Comparison of ENCODE assay signal across 8 cellular contexts in genomic region chr1:149888999-149889289, GRCh38. TPM values are rescaled to one million over a fixed set of nuclear protein-coding genes. Genes with fewer than 3 reads are reported as not detected.
A peak's percentile ranks its signal among the peaks of the same experiment; 100 is the strongest.
DNase-seq lines count a peak whose midpoint lies in the region; ATAC-seq and TF ChIP-seq lines count a peak whose summit lies in the region.

No MANE protein-coding gene starts in this region.

- H3K4me1 Mint-ChIP-seq in activated CD4-positive, alpha-beta T cell treated with anti-CD3 and anti-CD28 coated beads, Interleukin-2, amount 10 ng/mL, durations not matched to agents 24 days and 14 days = peaks cover 6% of the 10 kb centered on the region
- H3K4me1 Mint-ChIP-seq in chondrocyte (ENCODE audit: low read depth) = peaks cover 3% of the 10 kb centered on the region

- peaks cover 27% of the 10 kb centered on the region for H3K4me1 ChIP-seq in body of pancreas
- H3K4me1 ChIP-seq in lung (ENCODE audit: control insufficient read depth in 2 of 2, insufficient read depth in 2 of 2, low read length in 2 of 2) = peaks cover 0 to 8% of the 10 kb centered on the region in 2 donors

- H3K4me3 Mint-ChIP-seq in activated CD4-positive, alpha-beta T cell treated with anti-CD3 and anti-CD28 coated beads, Interleukin-2, amount 10 ng/mL, durations not matched to agents 24 days and 14 days = no peak overlapping the region
- no peak overlapping the region for H3K4me3 Mint-ChIP-seq in chondrocyte (ENCODE audit: unreplicated experiment)

- no peak for ATAC-seq in left cardiac atrium
- no peak for ATAC-seq in Right ventricle myocardium inferior
- ATAC-seq in body of pancreas = no peak
- ATAC-seq in lung (ENCODE audit: insufficient read depth, low FRiP score) = no peak

- H3K27me3 Mint-ChIP-seq in activated CD4-positive, alpha-beta T cell treated with anti-CD3 and anti-CD28 coated beads, Interleukin-2, amount 10 ng/mL, durations not matched to agents 24 days and 14 days = peaks cover 2% of the 10 kb centered on the region
- no peaks in the 10 kb centered on the region for H3K27me3 Mint-ChIP-seq in chondrocyte (ENCODE audit: low read depth)

- H3K9me3 ChIP-seq in body of pancreas = no peaks in the 10 kb centered on the region
- H3K9me3 ChIP-seq in lung (ENCODE audit: control insufficient read depth in 2 of 2, insufficient read depth in 1 of 2, low read length in 1 of 2) = no peaks in the 10 kb centered on the region

- H3K4me3 ChIP-seq in body of pancreas (peak overlapping the region; percentile 1 to 28), lung (no peak overlapping the region)

- H3K27ac ChIP-seq in body of pancreas = peak overlapping the region; percentile 98 to 100 (median 100)
- H3K27ac ChIP-seq in lung (ENCODE audit: low read depth in 1 of 2, low read length in 1 of 2) = peak overlapping the region; percentile 94 to 98

- no peaks in the 10 kb centered on the region for H3K27me3 ChIP-seq in body of pancreas
- no peaks in the 10 kb centered on the region for H3K27me3 ChIP-seq in lung (ENCODE audit: control insufficient read depth, insufficient read depth)

- H3K36me3 Mint-ChIP-seq in activated CD4-positive, alpha-beta T cell treated with anti-CD3 and anti-CD28 coated beads, Interleukin-2, amount 10 ng/mL, durations not matched to agents 24 days and 14 days (ENCODE audit: low read depth) = no peaks in the 10 kb centered on the region
- no peaks in the 10 kb centered on the region for H3K36me3 Mint-ChIP-seq in chondrocyte (ENCODE audit: low read depth)

- WGBS in body of pancreas, 2 donors = 16 to 19% methylated on average over 6 of the region's 6 CpGs
- 25 to 40% methylated on average over 6 of the region's 6 CpGs for WGBS in lung, 2 donors

- H3K27ac Mint-ChIP-seq in activated CD4-positive, alpha-beta T cell treated with anti-CD3 and anti-CD28 coated beads, Interleukin-2, amount 10 ng/mL, durations not matched to agents 24 days and 14 days = no peak overlapping the region
- no peak overlapping the region for H3K27ac Mint-ChIP-seq in chondrocyte (ENCODE audit: unreplicated experiment)

- H3K9me3 Mint-ChIP-seq in activated CD4-positive, alpha-beta T cell treated with anti-CD3 and anti-CD28 coated beads, Interleukin-2, amount 10 ng/mL, durations not matched to agents 24 days and 14 days = no peaks in the 10 kb centered on the region
- no peaks in the 10 kb centered on the region for H3K9me3 Mint-ChIP-seq in chondrocyte (ENCODE audit: low read depth)

- TF ChIP-seq CTCF in body of pancreas (IDR thresholded peaks at IDR 0.05) = no peak
- no peak for TF ChIP-seq CTCF in lung (IDR thresholded peaks at IDR 0.05; ENCODE audit: control extremely low read depth, extremely low read depth)
- no peak for TF ChIP-seq CTCF in chondrocyte (IDR thresholded peaks at IDR 0.05)

- intact Hi-C loops in left cardiac atrium (cut with DNase I) (no loop called here), Right ventricle myocardium inferior (cut with DNase I) (loop anchor here (1.0 kb wide), 1 partner anchor 39 kb away; no protein-coding TSS in a partner anchor), body of pancreas (cut with DNase I) (no loop called here)
- intact Hi-C loops in activated CD4-positive, alpha-beta T cell treated with anti-CD3 and anti-CD28 coated beads, Interleukin-2, amount 10 ng/mL, durations not matched to agents 24 days and 14 days (cut with micrococcal nuclease) = loop anchor here (1.0 to 2.0 kb wide), 6 partner anchors 10 to 178 kb away; partner anchors contain the start of genes BOLA1, SF3B4 and VPS45

- no peak for TF ChIP-seq POLR2A in body of pancreas (IDR thresholded peaks at IDR 0.05)

- DNase-seq in left cardiac atrium (peak; percentile 63), Right ventricle myocardium inferior (ENCODE audit: missing footprints) (no peak), body of pancreas (peak; percentile 45 to 51 (median 48)), lung (ENCODE audit: low spot score) (no peak), CD1c-positive myeloid dendritic cell (ENCODE audit: extremely low spot score) (no peak), NCI-H1436 (lab: John Stamatoyannopoulos, UW) (no peak), chondrocyte (ENCODE audit: low spot score) (no peak)
- DNase-seq in activated CD4-positive, alpha-beta T cell treated with anti-CD3 and anti-CD28 coated beads, Interleukin-2, amount 10 ng/mL, durations not matched to agents 24 days and 14 days = no peak

- H3K36me3 ChIP-seq in body of pancreas (replicated peaks in 1 of 2; ENCODE audit: insufficient read depth in 1 of 2, low read depth in 2 of 2) (no peaks in the 10 kb centered on the region), lung (ENCODE audit: control insufficient read depth in 2 of 2, insufficient read depth in 2 of 2, low read length in 2 of 2) (no peaks in the 10 kb centered on the region)

RNA-seq across cellular contexts. Expression of gene BOLA1, which starts 10.4 kb away (rescaled TPM):
- total RNA-seq in left cardiac atrium = 10 to 100 TPM; 13.0 to 16.0 TPM
- total RNA-seq in Right ventricle myocardium inferior = 15.3 TPM
- total RNA-seq in body of pancreas = 10 to 100 TPM in 1 of 2 donors, 1 to 10 TPM in 1; 9.6 to 35.5 TPM
- 10 to 100 TPM; 12.5 to 14.2 TPM for total RNA-seq in lung
- polyA plus RNA-seq in lung = 10 to 100 TPM; 16.8 to 28.5 TPM
- 25.8 and 26.6 TPM in 2 replicates for total RNA-seq in activated CD4-positive, alpha-beta T cell treated with anti-CD3 and anti-CD28 coated beads, Interleukin-2, amount 10 ng/mL, durations not matched to agents 24 days and 14 days
- total RNA-seq in chondrocyte = 9.4 to 11.5 TPM (median 10.5 TPM) in 3 replicates

RNA-seq across cellular contexts. Expression of gene SV2A, which starts 28.7 kb away (rescaled TPM):
- total RNA-seq in left cardiac atrium (1 to 10 TPM in 1 of 2 donors, under 1 TPM in 1; 0.71 to 1.5 TPM), Right ventricle myocardium inferior (0.51 TPM), body of pancreas (1 to 10 TPM in 1 of 2 donors, under 1 TPM in 1; 0.33 to 2.1 TPM), lung (1 to 10 TPM; 2.3 to 2.4 TPM), chondrocyte (15.3 to 17.2 TPM (median 16.0 TPM) in 3 replicates)
- under 1 TPM; 0.94 to 0.98 TPM for polyA plus RNA-seq in lung
- total RNA-seq in activated CD4-positive, alpha-beta T cell treated with anti-CD3 and anti-CD28 coated beads, Interleukin-2, amount 10 ng/mL, durations not matched to agents 24 days and 14 days = 18.0 and 18.9 TPM in 2 replicates

RNA-seq across cellular contexts. Expression of gene SF3B4, which starts 38.7 kb away (rescaled TPM):
- total RNA-seq in left cardiac atrium (10 to 100 TPM; 25.4 to 30.7 TPM), Right ventricle myocardium inferior (24.8 TPM), body of pancreas (1 to 10 TPM; 4.7 to 8.2 TPM), lung (10 to 100 TPM; 19.6 to 48.1 TPM), chondrocyte (54.7 to 63.9 TPM (median 58.2 TPM) in 3 replicates)
- 10 to 100 TPM; 37.2 to 38.3 TPM for polyA plus RNA-seq in lung
- 124 and 131 TPM in 2 replicates for total RNA-seq in activated CD4-positive, alpha-beta T cell treated with anti-CD3 and anti-CD28 coated beads, Interleukin-2, amount 10 ng/mL, durations not matched to agents 24 days and 14 days

RNA-seq across cellular contexts. Expression of gene MTMR11, which starts 47.7 kb away (rescaled TPM):
- total RNA-seq in left cardiac atrium (1 to 10 TPM; 3.9 to 6.0 TPM), Right ventricle myocardium inferior (3.5 TPM), body of pancreas (10 to 100 TPM in 1 of 2 donors, 1 to 10 TPM in 1; 3.0 to 28.3 TPM), lung (10 to 100 TPM; 10.1 to 11.2 TPM), chondrocyte (15.4 to 22.3 TPM (median 17.6 TPM) in 3 replicates)
- 1 to 10 TPM; 6.9 to 7.7 TPM for polyA plus RNA-seq in lung
- 5.8 and 6.1 TPM in 2 replicates for total RNA-seq in activated CD4-positive, alpha-beta T cell treated with anti-CD3 and anti-CD28 coated beads, Interleukin-2, amount 10 ng/mL, durations not matched to agents 24 days and 14 days

Comparison
In these comparisons a context has a peak if more than half of its experiments do, and no peak if none do; other contexts are left out.
1. DNase-seq: peak in left cardiac atrium (single experiment) and body of pancreas (4 of 4); none in Right ventricle myocardium inferior (single experiment), lung (single experiment), CD1c-positive myeloid dendritic cell (single experiment), activated CD4-positive, alpha-beta T cell treated with anti-CD3 and anti-CD28 coated beads, Interleukin-2, amount 10 ng/mL, durations not matched to agents 24 days and 14 days (single experiment), NCI-H1436 (single experiment) and chondrocyte (single experiment).
2. intact Hi-C loops: an anchor here in Right ventricle myocardium inferior (1.0 kb wide) and activated CD4-positive, alpha-beta T cell treated with anti-CD3 and anti-CD28 coated beads, Interleukin-2, amount 10 ng/mL, durations not matched to agents 24 days and 14 days (1.0 to 2.0 kb wide); none called in left cardiac atrium and body of pancreas.